In the genomic region with DNA sequence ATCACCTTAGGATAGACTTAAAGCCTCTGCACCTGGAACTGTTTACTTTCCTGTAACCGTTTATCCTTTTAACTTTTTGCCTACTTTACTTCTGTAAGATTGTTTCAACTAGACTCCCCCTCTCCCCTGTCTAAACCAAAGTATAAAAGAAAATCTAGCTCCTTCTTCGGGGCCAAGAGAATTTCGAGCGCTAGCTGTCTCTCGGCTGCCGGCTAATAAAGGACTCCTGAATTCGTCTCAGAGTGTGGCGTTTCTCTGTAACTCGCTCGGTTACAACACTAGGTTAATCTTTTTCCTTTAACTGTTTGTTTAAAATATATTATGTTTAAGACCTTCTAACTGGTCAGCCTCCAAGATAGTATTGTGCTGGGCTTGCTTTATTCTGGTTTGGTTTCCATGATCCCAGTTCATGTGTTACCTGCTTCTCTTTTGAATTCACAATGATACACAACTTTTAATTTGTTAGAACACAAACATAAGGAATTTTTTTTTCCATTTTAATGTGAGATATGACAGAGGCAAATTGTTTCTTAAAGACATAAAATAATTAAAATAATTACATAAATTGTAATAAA, we compare ENCODE assay signal across 9 cellular contexts. TPM values are rescaled to one million over a fixed set of nuclear protein-coding genes. Genes with fewer than 3 reads are reported as not detected.
DNase-seq lines count a peak whose midpoint lies in the region; ATAC-seq and TF ChIP-seq lines count a peak whose summit lies in the region.
"Had no signal": no experiment of that assay in that cellular context is flagged by ENCODE, and none has a peak within 500 bp of the region (broad histone marks: within the 10 kb centered on the region; RNA-seq: fewer than 3 reads in every experiment).

No MANE protein-coding gene starts in this region.

- H4K20me1 ChIP-seq in DND-41 (ENCODE audit: insufficient read depth, low read length): no peaks in the 10 kb centered on the region

- no peaks in the 10 kb centered on the region for H3K36me3 ChIP-seq in DND-41 (ENCODE audit: insufficient read depth, low read length)
- H3K36me3 ChIP-seq in SK-N-MC (ENCODE audit: insufficient read depth, low read length): no peaks in the 10 kb centered on the region
- no peaks in the 10 kb centered on the region for H3K36me3 ChIP-seq in esophagus muscularis mucosa
- H3K36me3 ChIP-seq in psoas muscle (ENCODE audit: insufficient read depth in 1 of 2, low read depth in 1 of 2): no peaks in the 10 kb centered on the region

- no peak for DNase-seq in DND-41
- no peak for DNase-seq in SK-N-MC (ENCODE audit: low read depth, low spot score)
- no peak for DNase-seq in esophagus muscularis mucosa (ENCODE audit: extremely low spot score)
- DNase-seq in psoas muscle: no peak
- no peak for DNase-seq in COLO668 (lab: John Stamatoyannopoulos, UW; ENCODE audit: unreplicated experiment)
- no peak for DNase-seq in NCI-H146 (lab: John Stamatoyannopoulos, UW)
- DNase-seq: stimulated activated CD4-positive, alpha-beta T cell treated with anti-CD3 and anti-CD28 coated beads, Interleukin-1b, Interleukin-23, amount 100 ng/mL, for 48 hours had no signal

- TF ChIP-seq EP300 in esophagus muscularis mucosa (IDR thresholded peaks at IDR 0.05): no peak

- H3K79me2 ChIP-seq in DND-41 (ENCODE audit: insufficient read depth, low read length): no peaks in the 10 kb centered on the region

- peak overlapping the region; percentile 97 for H2AFZ ChIP-seq in DND-41 (ENCODE audit: low read depth, low read length)

- TF ChIP-seq POLR2A in esophagus muscularis mucosa (IDR thresholded peaks at IDR 0.05; ENCODE audit: low read depth): no peak

- H3K4me1 ChIP-seq in DND-41 (ENCODE audit: insufficient read depth, low read length): peaks cover 22% of the 10 kb centered on the region
- peaks cover 19 to 40% (median 30%) of the 10 kb centered on the region in 4 donors for H3K4me1 ChIP-seq in esophagus muscularis mucosa
- H3K4me1 ChIP-seq in psoas muscle: peaks cover 9% of the 10 kb centered on the region

- WGBS in esophagus muscularis mucosa: 7% methylated on average over 10 of the region's 10 CpGs
- 23 to 26% (median 25%) methylated on average over 10 of the region's 10 CpGs for WGBS in psoas muscle, 3 donors

- ATAC-seq in DND-41 (ENCODE audit: insufficient read depth, low read depth): no peak
- ATAC-seq in psoas muscle: no peak
- ATAC-seq in GM21381 (IDR thresholded peaks at IDR 0.05; ENCODE audit: unreplicated experiment): no peak
- no peak for ATAC-seq in GM21423 (IDR thresholded peaks at IDR 0.05; ENCODE audit: unreplicated experiment)

- H3K4me3 ChIP-seq in DND-41 (ENCODE audit: low read depth in 1 of 2, low read length in 2 of 2): peak overlapping the region in 1 of 2 experiments; percentile 75; a peak in 1 of 4 replicates
- peak overlapping the region; percentile 81 for H3K4me3 ChIP-seq in SK-N-MC
- peak overlapping the region; percentile 76 to 90 (median 86) for H3K4me3 ChIP-seq in esophagus muscularis mucosa
- peak overlapping the region; percentile 78 for H3K4me3 ChIP-seq in psoas muscle

- H3K9me3 ChIP-seq in DND-41 (ENCODE audit: insufficient read depth, low read length, severe bottlenecking) (no peaks in the 10 kb centered on the region), SK-N-MC (ENCODE audit: low read depth, low read length) (no peaks in the 10 kb centered on the region), esophagus muscularis mucosa (no peaks in the 10 kb centered on the region), psoas muscle (no peaks in the 10 kb centered on the region)

- H3K27ac ChIP-seq in DND-41 (ENCODE audit: low read length) (no peak overlapping the region), SK-N-MC (peak overlapping the region; percentile 99), esophagus muscularis mucosa (replicated peaks in 1 of 4) (peak overlapping the region; percentile 91 to 99 (median 94)), psoas muscle (peak overlapping the region; percentile 96)

- H3K9ac ChIP-seq in DND-41 (ENCODE audit: low read depth, low read length) (peak overlapping the region; percentile 81; the same call in 1 of the 2 replicates), SK-N-MC (ENCODE audit: insufficient read length) (peak overlapping the region; percentile 63)

- TF ChIP-seq CTCF in DND-41 (IDR thresholded peaks at IDR 0.05; ENCODE audit: borderline replicate concordance, extremely low read depth, low read length, poor library complexity, severe bottlenecking) (no peak), esophagus muscularis mucosa (IDR thresholded peaks at IDR 0.05) (no peak), psoas muscle (IDR thresholded peaks at IDR 0.05) (no peak)

- H3K27me3 ChIP-seq in DND-41 (ENCODE audit: insufficient read depth, low read length, poor library complexity): peaks cover 4% of the 10 kb centered on the region
- H3K27me3 ChIP-seq in esophagus muscularis mucosa: no peaks in the 10 kb centered on the region
- no peaks in the 10 kb centered on the region for H3K27me3 ChIP-seq in psoas muscle (ENCODE audit: insufficient read depth in 3 of 3, low read length in 2 of 3)

- intact Hi-C loops in esophagus muscularis mucosa (cut with DNase I): no loop called here
- intact Hi-C loops in psoas muscle (cut with DNase I): loop anchor here (5.0 to 10.0 kb wide), 2 partner anchors 134 to 261 kb away; no protein-coding TSS in a partner anchor

- H3K4me2 ChIP-seq in DND-41 (ENCODE audit: insufficient read depth, low read length): peak overlapping the region; percentile 93

RNA-seq across cellular contexts. Expression of a gene that starts 8.7 kb away (rescaled TPM):
- 10 to 100 TPM; 22.9 to 31.3 (median 27.2) TPM for total RNA-seq in esophagus muscularis mucosa
- total RNA-seq in psoas muscle: 100 to 1,000 TPM in 2 of 4 donors, 10 to 100 TPM in 2; 42.8 to 129 (median 101) TPM
- 100 to 1,000 TPM in 2 of 3 donors, 10 to 100 TPM in 1; 80.1 to 201 (median 159) TPM for polyA plus RNA-seq in psoas muscle

RNA-seq across cellular contexts. Expression of a gene that starts 19.7 kb away (rescaled TPM):
- total RNA-seq in esophagus muscularis mucosa: 100 to 1,000 TPM; 114 to 125 (median 124) TPM
- 100 to 1,000 TPM in 3 of 4 donors, 10 to 100 TPM in 1; 92.3 to 205 (median 141) TPM for total RNA-seq in psoas muscle
- polyA plus RNA-seq in psoas muscle: 100 to 1,000 TPM; 161 to 239 (median 174) TPM
